22 cellular contexts compared by ENCODE assay signal in the genomic region with DNA sequence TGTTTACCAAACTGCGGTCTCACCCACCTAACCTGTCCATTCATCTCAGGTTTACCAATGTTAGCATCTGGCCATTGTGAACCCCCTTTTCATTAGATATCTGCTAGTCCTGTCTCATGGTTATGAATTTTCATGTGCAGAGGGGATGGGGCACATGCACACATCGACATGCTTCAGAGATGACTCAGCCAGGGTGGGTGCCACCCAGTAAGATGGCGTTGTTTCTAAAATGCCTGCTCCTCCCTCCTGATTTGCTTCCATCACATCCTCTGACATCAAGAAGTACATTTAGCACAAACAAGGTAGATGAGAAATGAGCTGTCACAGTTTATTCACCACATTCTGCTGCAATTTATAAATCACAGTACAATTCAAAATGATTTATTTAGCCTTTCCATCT. TPM values are rescaled to one million over a fixed set of nuclear protein-coding genes. Genes with fewer than 3 reads are reported as not detected.
A peak's percentile ranks its signal among the peaks of the same experiment; 100 is the strongest.
DNase-seq lines count a peak whose midpoint lies in the region; ATAC-seq, FAIRE-seq and TF ChIP-seq lines count a peak whose summit lies in the region.
"Had no signal": no experiment of that assay in that cellular context is flagged by ENCODE, and none has a peak within 500 bp of the region (broad histone marks: within the 10 kb centered on the region; RNA-seq: fewer than 3 reads in every experiment).

No MANE protein-coding gene starts in this region.

- ATAC-seq in HG02973 (IDR thresholded peaks at IDR 0.05; ENCODE audit: unreplicated experiment) (no peak), HG02852 (IDR thresholded peaks at IDR 0.05; ENCODE audit: unreplicated experiment) (no peak)
- ATAC-seq: stimulated activated naive CD8-positive, alpha-beta T cell treated with anti-CD3 and anti-CD28 coated beads, Interleukin-15, Interleukin-2, amounts not matched to agents 100 U/mL and 50 U/mL, for 24 hours had no signal

- H2AFZ ChIP-seq in mammary epithelial cell (ENCODE audit: low read depth, low read length) (peak overlapping the region; percentile 6), keratinocyte (ENCODE audit: control insufficient read depth, low read length) (peak overlapping the region; percentile 38)
- H2AFZ ChIP-seq: hepatocyte, neural progenitor cell had no signal

- TF ChIP-seq POLR2A in transverse colon (IDR thresholded peaks at IDR 0.05): no peak

- dilution Hi-C loops in mammary epithelial cell (cut with HindIII; ENCODE audit: low sequenced_read_pairs) (loop anchor here (5.0 kb wide), 1 partner anchor 267 kb away; no protein-coding TSS in a partner anchor), keratinocyte (cut with MboI; ENCODE audit: extremely low pct_ligation_motif_present, low sequenced_read_pairs) (no loop called here)

- H4K20me1 ChIP-seq in mammary epithelial cell (ENCODE audit: insufficient read depth, low read length): no peaks in the 10 kb centered on the region
- no peaks in the 10 kb centered on the region for H4K20me1 ChIP-seq in keratinocyte (ENCODE audit: control insufficient read depth, extremely low read depth, insufficient read depth, low read length)

- H3K9me1 ChIP-seq in keratinocyte (ENCODE audit: control insufficient read depth, extremely low read depth, insufficient read depth, low read length): no peaks in the 10 kb centered on the region

- BruUV-seq in mammary epithelial cell (replicated peaks; lab: Mats Ljungman, UMichigan): no TSS peak

- H3K9me3 ChIP-seq in mammary epithelial cell (replicated peaks; ENCODE audit: insufficient read depth, low read length) (no peaks in the 10 kb centered on the region), keratinocyte (ENCODE audit: control insufficient read depth, low read depth, low read length) (no peaks in the 10 kb centered on the region), transverse colon (no peaks in the 10 kb centered on the region)
- H3K9me3 ChIP-seq: ascending aorta, SJCRH30, tibial artery had no signal

- H3K4me2 ChIP-seq in mammary epithelial cell (ENCODE audit: insufficient read depth, low read depth, low read length) (no peak overlapping the region), keratinocyte (ENCODE audit: control insufficient read depth, extremely low read depth, insufficient read depth, low read depth, low read length) (peak overlapping the region; percentile 34)
- H3K4me2 ChIP-seq: hepatocyte, neural progenitor cell had no signal

- no peak for TF ChIP-seq EP300 in transverse colon (IDR thresholded peaks at IDR 0.05; ENCODE audit: low read depth)

- H3K9ac ChIP-seq in mammary epithelial cell (ENCODE audit: insufficient read depth, low read length): no peak overlapping the region
- H3K9ac ChIP-seq in keratinocyte (ENCODE audit: control insufficient read depth, extremely low read depth, insufficient read depth, low read length): no peak overlapping the region
- H3K9ac ChIP-seq: neural progenitor cell had no signal

- in situ Hi-C loops in mammary epithelial cell (cut with MboI; ENCODE audit: low sequenced_read_pairs in 2 of 2): loop anchor here (10.0 to 25.0 kb wide), 2 partner anchors 103 to 264 kb away; no protein-coding TSS in a partner anchor
- in situ Hi-C loops in transverse colon (cut with MboI; ENCODE audit: low pct_ligation_motif_present in 1 of 4, low pct_unique_long_range_greater_than_20kb in 1 of 4, low sequenced_read_pairs in 3 of 4): loop anchor here in 3 of 4 donors (10.0 kb wide), 2 partner anchors 244 to 264 kb away; no protein-coding TSS in a partner anchor

- WGBS in mammary epithelial cell (ENCODE audit: low coverage, missing lambda C conversion rate): 65% methylated on average over 3 of the region's 3 CpGs
- 78 to 92% methylated on average over 3 of the region's 3 CpGs for WGBS in transverse colon (ENCODE audit: low coverage in 1 of 2), 2 donors

- H3K27ac ChIP-seq in mammary epithelial cell (ENCODE audit: insufficient read depth, low read depth, low read length) (no peak overlapping the region), keratinocyte (ENCODE audit: control insufficient read depth, insufficient read depth, low read length) (no peak overlapping the region), transverse colon (no peak overlapping the region)
- H3K27ac ChIP-seq: ascending aorta, hepatocyte, neural progenitor cell, SJCRH30, tibial artery, VCaP had no signal

- CTCF ChIA-PET in mammary epithelial cell (lab: Charles Lee; ENCODE audit: low non-redundant PET): interaction anchor here (0.6 kb wide), 1 partner anchor 975 kb away, joined by 4 read pairs; no protein-coding TSS in a partner anchor

- H3K4me1 ChIP-seq in mammary epithelial cell (ENCODE audit: insufficient read depth, low read length): peaks cover 8% of the 10 kb centered on the region
- H3K4me1 ChIP-seq in keratinocyte (ENCODE audit: control insufficient read depth, extremely low read depth, insufficient read depth, low read length): peaks cover 9% of the 10 kb centered on the region
- no peaks in the 10 kb centered on the region for H3K4me1 ChIP-seq in transverse colon
- H3K4me1 ChIP-seq: ascending aorta, neural progenitor cell, SJCRH30, tibial artery had no signal

- intact Hi-C loops in mammary epithelial cell (cut with micrococcal nuclease) (no loop called here), transverse colon (cut with DNase I; ENCODE audit: low total_unique reads) (no loop called here)

- H3K79me2 ChIP-seq in mammary epithelial cell (ENCODE audit: insufficient read depth, low read length) (no peaks in the 10 kb centered on the region), keratinocyte (ENCODE audit: control insufficient read depth, insufficient read depth, low read length) (no peaks in the 10 kb centered on the region)
- H3K79me2 ChIP-seq: hepatocyte had no signal

- H3K36me3 ChIP-seq in mammary epithelial cell (ENCODE audit: insufficient read depth, low read length): no peaks in the 10 kb centered on the region
- no peaks in the 10 kb centered on the region for H3K36me3 ChIP-seq in keratinocyte (ENCODE audit: control insufficient read depth in 2 of 2, extremely low read depth in 1 of 2, insufficient read depth in 2 of 2, low read length in 2 of 2)
- H3K36me3 ChIP-seq in transverse colon: no peaks in the 10 kb centered on the region
- H3K36me3 ChIP-seq: neural progenitor cell, SJCRH30 had no signal

- no peaks in the 10 kb centered on the region for H3K27me3 ChIP-seq in mammary epithelial cell (ENCODE audit: insufficient read depth, low read length)
- H3K27me3 ChIP-seq in keratinocyte (ENCODE audit: control insufficient read depth, extremely low read depth, insufficient read depth, low read length): no peaks in the 10 kb centered on the region
- H3K27me3 ChIP-seq in transverse colon: no peaks in the 10 kb centered on the region
- H3K27me3 ChIP-seq: ascending aorta, hepatocyte, neural progenitor cell, SJCRH30, tibial artery had no signal

- H3K4me3 ChIP-seq in mammary epithelial cell (replicated peaks in 1 of 3; ENCODE audit: insufficient read depth in 1 of 3, low read depth in 2 of 3, low read length in 3 of 3) (no peak overlapping the region), keratinocyte (ENCODE audit: control insufficient read depth in 2 of 3, extremely low read depth in 1 of 3, insufficient read depth in 2 of 3, low read depth in 1 of 3, low read length in 3 of 3) (no peak overlapping the region), transverse colon (no peak overlapping the region)
- H3K4me3 ChIP-seq: ascending aorta, hepatocyte, neural progenitor cell, SJCRH30, tibial artery had no signal

- peak; percentile 46 for DNase-seq in ELR (ENCODE audit: low read depth)
- peak; percentile 84 for DNase-seq in NCI-H226
- DNase-seq in mammary epithelial cell: no peak
- DNase-seq in keratinocyte (ENCODE audit: low read depth, low spot score): peak; percentile 13
- DNase-seq in transverse colon: no peak
- DNase-seq: activated CD4-positive, alpha-beta T cell treated with anti-CD3 and anti-CD28 coated beads, Interleukin-2, amount 50 U/mL, for 48 hours; activated naive CD4-positive, alpha-beta T cell treated with anti-CD3 and anti-CD28 coated beads, Interleukin-2, amount 10 ng/mL, durations not matched to agents 7 days and 5 days; activated T-cell treated with anti-CD3 and anti-CD28 coated beads, Interleukin-2, amount 50 U/mL, for 4 hours; foreskin fibroblast; NCI-H1694; NCI-H82; SJCRH30; stimulated activated CD4-positive, alpha-beta T cell treated with anti-CD3 and anti-CD28 coated beads, Interleukin-2, amount 100 ng/mL, for 24 hours; stimulated activated naive CD8-positive, alpha-beta T cell treated with anti-CD3 and anti-CD28 coated beads, Interleukin-15, Interleukin-2, amounts not matched to agents 100 U/mL and 50 U/mL, for 24 hours; tibial artery had no signal

- FAIRE-seq in keratinocyte (lab: Jason Lieb, UNC): peak; percentile 46
- FAIRE-seq: GM18507 had no signal

- TF ChIP-seq CTCF in mammary epithelial cell (conservative IDR thresholded peaks at IDR 0.05 in 1 of 2, IDR thresholded peaks at IDR 0.05 in 1 of 2; ENCODE audit: extremely low read depth in 1 of 2, insufficient read depth in 1 of 2, low read depth in 1 of 2, low read length in 2 of 2) (no peak), keratinocyte (optimal IDR thresholded peaks at IDR 0.05 in 1 of 3, IDR thresholded peaks at IDR 0.05 in 1 of 3, conservative IDR thresholded peaks at IDR 0.05 in 1 of 3; ENCODE audit: extremely low read depth in 1 of 3, insufficient read depth in 2 of 3, low read length in 3 of 3) (no peak), transverse colon (IDR thresholded peaks at IDR 0.05) (no peak)

RNA-seq across cellular contexts. Expression of gene GPALPP1, which starts 51.3 kb away (rescaled TPM):
- total RNA-seq in mammary epithelial cell (10 to 100 TPM; 21.4 to 26.0 TPM), transverse colon (10 to 100 TPM; 12.1 to 30.3 (median 22.0) TPM)
- polyA plus RNA-seq in mammary epithelial cell (9.2 TPM), keratinocyte (9.5 to 17.7 TPM (median 14.0 TPM) in 3 replicates)
- polyA minus RNA-seq in mammary epithelial cell (21.9 TPM), keratinocyte (6.1 to 9.9 TPM (median 8.1 TPM) in 3 replicates)
- 28.1 TPM for polyA plus RNA-seq in keratinocyte (2011; ENCODE audit: low read depth)
- polyA plus RNA-seq in keratinocyte (2011; cell fraction: cytosol; rRNA removed): 7.5 and 10.9 TPM in 2 replicates
- polyA plus RNA-seq in keratinocyte (2011; cell fraction: nucleus; rRNA removed): 16.1 and 19.2 TPM in 2 replicates
- 13.1 and 13.3 TPM in 2 replicates for polyA plus RNA-seq in keratinocyte (2012; ENCODE audit: low replicate concordance)
- 11.1 TPM for polyA minus RNA-seq in keratinocyte (2011; cell fraction: cytosol; rRNA and poly(A)+ RNA removed)
- 12.5 and 23.1 TPM in 2 replicates for polyA minus RNA-seq in keratinocyte (2011; cell fraction: nucleus; rRNA and poly(A)+ RNA removed)

RNA-seq across cellular contexts. Expression of gene NUFIP1, which starts 51.4 kb away (rescaled TPM):
- 1 to 10 TPM; 2.8 to 9.4 TPM for total RNA-seq in mammary epithelial cell
- 4.0 TPM for polyA plus RNA-seq in mammary epithelial cell
- 2.6 TPM for polyA minus RNA-seq in mammary epithelial cell
- polyA plus RNA-seq in keratinocyte: 1.7 to 4.2 TPM (median 3.3 TPM) in 3 replicates
- polyA plus RNA-seq in keratinocyte (2011; ENCODE audit: low read depth): 5.1 TPM
- 3.3 and 5.3 TPM in 2 replicates for polyA plus RNA-seq in keratinocyte (2011; cell fraction: cytosol; rRNA removed)
- polyA plus RNA-seq in keratinocyte (2011; cell fraction: nucleus; rRNA removed): 4.5 and 5.2 TPM in 2 replicates
- polyA plus RNA-seq in keratinocyte (2012; ENCODE audit: low replicate concordance): 5.2 and 5.8 TPM in 2 replicates
- polyA minus RNA-seq in keratinocyte: 0.99 to 3.2 TPM (median 1.5 TPM) in 3 replicates
- polyA minus RNA-seq in keratinocyte (2011; cell fraction: cytosol; rRNA and poly(A)+ RNA removed): 2.1 TPM
- 1.5 and 2.8 TPM in 2 replicates for polyA minus RNA-seq in keratinocyte (2011; cell fraction: nucleus; rRNA and poly(A)+ RNA removed)
- total RNA-seq in transverse colon: 1 to 10 TPM in 3 of 4 donors, under 1 TPM in 1; 0.37 to 3.6 (median 1.7) TPM

Comparison
In these comparisons a context has a peak if more than half of its experiments do, and no peak if none do; other contexts are left out.
1. DNase-seq: peak in ELR (single experiment), NCI-H226 (single experiment) and keratinocyte (single experiment); none in mammary epithelial cell (single experiment) and transverse colon (single experiment).